Comparison of ENCODE assay signal across 13 cellular contexts in genomic region chr11:12853652-12854296, GRCh38.
DNase-seq lines count a peak whose midpoint lies in the region; ATAC-seq and TF ChIP-seq lines count a peak whose summit lies in the region.
"Had no signal": no experiment of that assay in that cellular context is flagged by ENCODE, and none has a peak within 500 bp of the region (broad histone marks: within the 10 kb centered on the region; RNA-seq: fewer than 3 reads in every experiment).

No MANE protein-coding gene starts in this region.

- H3K79me2 ChIP-seq in fibroblast of lung (ENCODE audit: control insufficient read depth, insufficient read depth, low read length) = peaks cover 91% of the 10 kb centered on the region

- no peak for ATAC-seq in lung (ENCODE audit: insufficient read depth, low FRiP score)
- no peak for ATAC-seq in HG02678 (IDR thresholded peaks at IDR 0.05; ENCODE audit: unreplicated experiment)
- ATAC-seq in GM21423 (IDR thresholded peaks at IDR 0.05; ENCODE audit: unreplicated experiment) = no peak

- no peaks in the 10 kb centered on the region for H3K36me3 ChIP-seq in Peyer's patch
- no peaks in the 10 kb centered on the region for H3K36me3 ChIP-seq in fibroblast of lung (ENCODE audit: control insufficient read depth, insufficient read depth, low read length)
- no peaks in the 10 kb centered on the region for H3K36me3 ChIP-seq in lung (ENCODE audit: control insufficient read depth in 2 of 2, insufficient read depth in 2 of 2, low read length in 2 of 2)
- H3K36me3 ChIP-seq in suprapubic skin = no peaks in the 10 kb centered on the region
- H3K36me3 ChIP-seq in brain microvascular endothelial cell (replicated peaks) = no peaks in the 10 kb centered on the region
- H3K36me3 ChIP-seq: HAP-1 had no signal

- H3K27me3 ChIP-seq in Peyer's patch (no peaks in the 10 kb centered on the region), fibroblast of lung (ENCODE audit: control insufficient read depth, insufficient read depth, low read length) (no peaks in the 10 kb centered on the region), lung (ENCODE audit: control insufficient read depth, insufficient read depth) (no peaks in the 10 kb centered on the region), suprapubic skin (no peaks in the 10 kb centered on the region), brain microvascular endothelial cell (replicated peaks) (no peaks in the 10 kb centered on the region)
- H3K27me3 ChIP-seq: MG63 had no signal

- H3K9ac ChIP-seq in fibroblast of lung (ENCODE audit: insufficient read depth, low read length) = no peak overlapping the region

- in situ Hi-C loops in brain microvascular endothelial cell (cut with HindIII; ENCODE audit: low pct_ligation_motif_present, low sequenced_read_pairs) = no loop called here

- peaks cover 0 to 37% (median 2%) of the 10 kb centered on the region in 4 donors for H3K4me1 ChIP-seq in Peyer's patch
- H3K4me1 ChIP-seq in fibroblast of lung (ENCODE audit: control insufficient read depth, extremely low read depth, insufficient read depth, low read length) = peaks cover 5% of the 10 kb centered on the region
- H3K4me1 ChIP-seq in lung (ENCODE audit: control insufficient read depth in 2 of 2, insufficient read depth in 2 of 2, low read length in 2 of 2) = peaks cover 8 to 30% of the 10 kb centered on the region in 2 donors
- H3K4me1 ChIP-seq in suprapubic skin = peaks cover 21% of the 10 kb centered on the region

- DNase-seq in Peyer's patch (peak in 1 of 3 donors; percentile 73), fibroblast of lung (ENCODE audit: low read depth in 2 of 2) (peak in 1 of 2 donors; percentile 65), lung (ENCODE audit: low spot score) (no peak), suprapubic skin (ENCODE audit: low spot score in 2 of 2) (no peak), brain microvascular endothelial cell (no peak), NCI-H146 (lab: John Stamatoyannopoulos, UW) (no peak)
- DNase-seq: activated CD8-positive, alpha-beta memory T cell treated with anti-CD3 and anti-CD28 coated beads, Interleukin-2, amount 50 U/mL, for 48 hours; MG63; NCI-H446; RPMI8226 had no signal

- peaks cover 3% of the 10 kb centered on the region for H4K20me1 ChIP-seq in fibroblast of lung (ENCODE audit: control insufficient read depth, extremely low read depth, insufficient read depth, low read length)

- TF ChIP-seq CTCF in Peyer's patch (IDR thresholded peaks at IDR 0.05) (peak in 1 of 6 experiments; percentile 12), fibroblast of lung (conservative IDR thresholded peaks at IDR 0.05 in 1 of 2, IDR thresholded peaks at IDR 0.05 in 1 of 2; ENCODE audit: low read depth in 1 of 2, low read length in 2 of 2) (no peak), lung (IDR thresholded peaks at IDR 0.05; ENCODE audit: control extremely low read depth, extremely low read depth) (no peak), suprapubic skin (IDR thresholded peaks at IDR 0.05) (no peak), brain microvascular endothelial cell (IDR thresholded peaks at IDR 0.05; ENCODE audit: low read depth, low read length, missing control alignments) (no peak)

- H3K9me3 ChIP-seq in Peyer's patch (no peaks in the 10 kb centered on the region), fibroblast of lung (ENCODE audit: control insufficient read depth, insufficient read depth, low read depth, low read length) (no peaks in the 10 kb centered on the region), lung (ENCODE audit: control insufficient read depth in 2 of 2, insufficient read depth in 1 of 2, low read length in 1 of 2) (no peaks in the 10 kb centered on the region), suprapubic skin (no peaks in the 10 kb centered on the region)
- H3K9me3 ChIP-seq: HAP-1, MG63 had no signal

- no peak overlapping the region for H2AFZ ChIP-seq in fibroblast of lung (ENCODE audit: low read length)

- TF ChIP-seq POLR2A in Peyer's patch (IDR thresholded peaks at IDR 0.05) (peak; percentile 29 to 47), suprapubic skin (IDR thresholded peaks at IDR 0.05) (no peak)

- H3K27ac ChIP-seq in Peyer's patch = peak overlapping the region in 3 of 4 donors; percentile 54 to 89 (median 83)
- H3K27ac ChIP-seq in fibroblast of lung (ENCODE audit: insufficient read depth, low read length) = peak overlapping the region; percentile 1
- H3K27ac ChIP-seq in lung (ENCODE audit: low read depth in 1 of 2, low read length in 1 of 2) = peak overlapping the region; percentile 71 to 93
- peak overlapping the region; percentile 66 for H3K27ac ChIP-seq in suprapubic skin
- H3K27ac ChIP-seq in brain microvascular endothelial cell = no peak overlapping the region

- H3K4me2 ChIP-seq in fibroblast of lung (ENCODE audit: extremely low read depth, insufficient read depth, low read length) = no peak overlapping the region

- TF ChIP-seq EP300 in suprapubic skin (IDR thresholded peaks at IDR 0.05) = no peak

- 50 to 74% methylated on average over 7 of the region's 7 CpGs for WGBS in lung, 2 donors
- WGBS in suprapubic skin = 57% methylated on average over 7 of the region's 7 CpGs

- H3K4me3 ChIP-seq in Peyer's patch (no peak overlapping the region), fibroblast of lung (replicated peaks in 1 of 4; ENCODE audit: control extremely low read depth in 1 of 4, insufficient read depth in 1 of 4, low read depth in 3 of 4, low read length in 4 of 4) (no peak overlapping the region), lung (no peak overlapping the region), suprapubic skin (no peak overlapping the region), brain microvascular endothelial cell (ENCODE audit: low read depth, low read length) (no peak overlapping the region)
- H3K4me3 ChIP-seq: HAP-1, MG63 had no signal

Comparison
In these comparisons a context has a peak if more than half of its experiments do, and no peak if none do; other contexts are left out.
1. POLR2A ChIP-seq: peak in Peyer's patch (2 of 2); none in suprapubic skin (0 of 2).